Comparison of ENCODE assay signal across 1 cellular context in genomic region chr12:54300267-54300731, GRCh38.
TF ChIP-seq lines count a peak whose summit lies in the region.

No MANE protein-coding gene starts in this region.

TF ChIP-seq in GM23338, 12 proteins besides CTCF, POLR2A, EP300 and RAD21 (continued from another document):
- TF ChIP-seq REST (IDR thresholded peaks at IDR 0.05; ENCODE audit: unreplicated experiment) = no peak
- TF ChIP-seq CREB1 (CRISPR knock-in tag; IDR thresholded peaks at IDR 0.05; ENCODE audit: low read depth) = no peak
